ENCODE assay signal across 1 cellular context in the genomic region with DNA sequence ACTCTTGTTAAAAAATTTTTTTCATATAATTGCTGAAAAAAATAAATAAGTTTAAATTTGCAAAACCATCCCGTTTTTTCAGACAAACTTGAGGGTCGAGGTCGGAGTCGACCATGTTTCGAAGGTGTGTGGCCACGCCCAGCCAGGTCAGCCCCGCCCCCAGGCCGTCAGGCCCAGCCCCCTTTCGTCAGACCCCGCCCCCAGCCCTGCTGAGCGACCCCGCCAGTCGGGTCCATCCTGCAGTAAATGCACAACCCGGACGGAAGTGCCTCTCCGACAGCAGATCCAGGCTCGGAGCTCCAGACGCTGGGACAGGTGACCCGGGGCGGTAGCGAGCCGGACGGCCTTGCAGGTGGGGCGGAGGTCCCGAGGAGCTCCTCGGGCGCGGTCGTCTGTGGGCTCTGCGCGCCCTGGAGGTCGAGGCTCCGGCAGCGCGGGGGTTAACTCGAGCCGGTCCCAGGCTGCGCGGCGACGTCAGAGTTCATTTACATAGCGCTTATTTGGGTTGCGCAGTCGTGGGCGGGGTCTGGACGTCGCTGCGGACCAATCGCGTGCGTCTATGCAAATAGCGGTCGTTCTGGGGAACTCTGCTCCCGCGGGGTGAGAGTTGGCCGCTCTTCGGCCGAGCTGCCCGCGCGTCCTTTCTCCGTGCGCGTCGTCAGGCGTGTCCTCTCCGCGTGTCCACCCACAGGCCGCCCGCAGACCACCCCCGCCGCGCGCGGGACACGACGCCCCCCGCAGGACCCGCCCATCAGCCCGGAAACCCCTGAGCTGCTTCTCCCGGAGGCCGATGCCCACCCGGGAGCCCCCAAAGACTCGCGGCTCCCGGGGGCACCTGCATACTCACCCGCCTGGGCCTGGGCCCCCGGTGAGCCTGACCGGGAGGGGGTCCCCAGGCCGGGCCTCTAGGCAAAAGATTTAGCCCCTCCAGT.
TF ChIP-seq lines count a peak whose summit lies in the region.

A gene with protein sequence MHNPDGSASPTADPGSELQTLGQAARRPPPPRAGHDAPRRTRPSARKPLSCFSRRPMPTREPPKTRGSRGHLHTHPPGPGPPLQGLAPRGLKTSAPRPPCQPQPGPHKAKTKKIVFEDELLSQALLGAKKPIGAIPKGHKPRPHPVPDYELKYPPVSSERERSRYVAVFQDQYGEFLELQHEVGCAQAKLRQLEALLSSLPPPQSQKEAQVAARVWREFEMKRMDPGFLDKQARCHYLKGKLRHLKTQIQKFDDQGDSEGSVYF (plus strand): TSS at position 225 of the 932 bp plus-strand sequence. CDS start 22 bp downstream, at position 247.

TF ChIP-seq in HepG2, 621 proteins besides CTCF, POLR2A, EP300 and RAD21 (continued from another document and continues in another):
- TF ChIP-seq, protein P1, sequence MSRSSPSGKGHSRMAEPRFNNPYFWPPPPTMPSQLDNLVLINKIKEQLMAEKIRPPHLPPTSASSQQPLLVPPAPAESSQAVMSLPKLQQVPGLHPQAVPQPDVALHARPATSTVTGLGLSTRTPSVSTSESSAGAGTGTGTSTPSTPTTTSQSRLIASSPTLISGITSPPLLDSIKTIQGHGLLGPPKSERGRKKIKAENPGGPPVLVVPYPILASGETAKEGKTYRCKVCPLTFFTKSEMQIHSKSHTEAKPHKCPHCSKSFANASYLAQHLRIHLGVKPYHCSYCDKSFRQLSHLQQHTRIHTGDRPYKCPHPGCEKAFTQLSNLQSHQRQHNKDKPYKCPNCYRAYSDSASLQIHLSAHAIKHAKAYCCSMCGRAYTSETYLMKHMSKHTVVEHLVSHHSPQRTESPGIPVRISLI (CRISPR knock-in tag; IDR thresholded peaks at IDR 0.05; ENCODE audit: borderline replicate concordance): no peak
- TF ChIP-seq NFATC3 (CRISPR knock-in tag; IDR thresholded peaks at IDR 0.05): no peak
- TF ChIP-seq CCAR2 (optimal IDR thresholded peaks at IDR 0.05; ENCODE audit: low read depth, low read length): no peak
- TF ChIP-seq NR2F2 (IDR thresholded peaks at IDR 0.05; ENCODE audit: borderline replicate concordance, low read depth): peak; percentile 20; the same call in 1 of the 2 replicates
- no peak for TF ChIP-seq PAX8 (CRISPR knock-in tag; IDR thresholded peaks at IDR 0.05; ENCODE audit: borderline replicate concordance)
- TF ChIP-seq ZFP41 (CRISPR knock-in tag; IDR thresholded peaks at IDR 0.05; ENCODE audit: borderline replicate concordance): no peak
- TF ChIP-seq, protein P2, sequence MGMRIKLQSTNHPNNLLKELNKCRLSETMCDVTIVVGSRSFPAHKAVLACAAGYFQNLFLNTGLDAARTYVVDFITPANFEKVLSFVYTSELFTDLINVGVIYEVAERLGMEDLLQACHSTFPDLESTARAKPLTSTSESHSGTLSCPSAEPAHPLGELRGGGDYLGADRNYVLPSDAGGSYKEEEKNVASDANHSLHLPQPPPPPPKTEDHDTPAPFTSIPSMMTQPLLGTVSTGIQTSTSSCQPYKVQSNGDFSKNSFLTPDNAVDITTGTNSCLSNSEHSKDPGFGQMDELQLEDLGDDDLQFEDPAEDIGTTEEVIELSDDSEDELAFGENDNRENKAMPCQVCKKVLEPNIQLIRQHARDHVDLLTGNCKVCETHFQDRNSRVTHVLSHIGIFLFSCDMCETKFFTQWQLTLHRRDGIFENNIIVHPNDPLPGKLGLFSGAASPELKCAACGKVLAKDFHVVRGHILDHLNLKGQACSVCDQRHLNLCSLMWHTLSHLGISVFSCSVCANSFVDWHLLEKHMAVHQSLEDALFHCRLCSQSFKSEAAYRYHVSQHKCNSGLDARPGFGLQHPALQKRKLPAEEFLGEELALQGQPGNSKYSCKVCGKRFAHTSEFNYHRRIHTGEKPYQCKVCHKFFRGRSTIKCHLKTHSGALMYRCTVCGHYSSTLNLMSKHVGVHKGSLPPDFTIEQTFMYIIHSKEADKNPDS (CRISPR knock-in tag; IDR thresholded peaks at IDR 0.05): no peak
- TF ChIP-seq NPAS2 (CRISPR knock-in tag; IDR thresholded peaks at IDR 0.05; ENCODE audit: borderline replicate concordance): 0 out of 2 replicates have a peak, but pooled peaks have one; percentile 55
- 0 out of 2 replicates have a peak, but pooled peaks have one; percentile 13 for TF ChIP-seq ZSCAN25 (CRISPR knock-in tag; IDR thresholded peaks at IDR 0.05)
- no peak for TF ChIP-seq RFX1 (IDR thresholded peaks at IDR 0.05)
- TF ChIP-seq ZNF577 (CRISPR knock-in tag; IDR thresholded peaks at IDR 0.05; ENCODE audit: borderline replicate concordance, low read depth): no peak
- peak; percentile 49; the same call in 1 of the 2 replicates for TF ChIP-seq GFI1 (CRISPR knock-in tag; IDR thresholded peaks at IDR 0.05; ENCODE audit: borderline replicate concordance)
- TF ChIP-seq FOSL1 (CRISPR knock-in tag; IDR thresholded peaks at IDR 0.05; ENCODE audit: borderline replicate concordance): no peak
- peak; percentile 66 for TF ChIP-seq KDM2A (CRISPR knock-in tag; IDR thresholded peaks at IDR 0.05; ENCODE audit: borderline replicate concordance, low read depth)
- no peak for TF ChIP-seq ZNF83 (CRISPR knock-in tag; IDR thresholded peaks at IDR 0.05; ENCODE audit: borderline replicate concordance)
- TF ChIP-seq, protein P3, sequence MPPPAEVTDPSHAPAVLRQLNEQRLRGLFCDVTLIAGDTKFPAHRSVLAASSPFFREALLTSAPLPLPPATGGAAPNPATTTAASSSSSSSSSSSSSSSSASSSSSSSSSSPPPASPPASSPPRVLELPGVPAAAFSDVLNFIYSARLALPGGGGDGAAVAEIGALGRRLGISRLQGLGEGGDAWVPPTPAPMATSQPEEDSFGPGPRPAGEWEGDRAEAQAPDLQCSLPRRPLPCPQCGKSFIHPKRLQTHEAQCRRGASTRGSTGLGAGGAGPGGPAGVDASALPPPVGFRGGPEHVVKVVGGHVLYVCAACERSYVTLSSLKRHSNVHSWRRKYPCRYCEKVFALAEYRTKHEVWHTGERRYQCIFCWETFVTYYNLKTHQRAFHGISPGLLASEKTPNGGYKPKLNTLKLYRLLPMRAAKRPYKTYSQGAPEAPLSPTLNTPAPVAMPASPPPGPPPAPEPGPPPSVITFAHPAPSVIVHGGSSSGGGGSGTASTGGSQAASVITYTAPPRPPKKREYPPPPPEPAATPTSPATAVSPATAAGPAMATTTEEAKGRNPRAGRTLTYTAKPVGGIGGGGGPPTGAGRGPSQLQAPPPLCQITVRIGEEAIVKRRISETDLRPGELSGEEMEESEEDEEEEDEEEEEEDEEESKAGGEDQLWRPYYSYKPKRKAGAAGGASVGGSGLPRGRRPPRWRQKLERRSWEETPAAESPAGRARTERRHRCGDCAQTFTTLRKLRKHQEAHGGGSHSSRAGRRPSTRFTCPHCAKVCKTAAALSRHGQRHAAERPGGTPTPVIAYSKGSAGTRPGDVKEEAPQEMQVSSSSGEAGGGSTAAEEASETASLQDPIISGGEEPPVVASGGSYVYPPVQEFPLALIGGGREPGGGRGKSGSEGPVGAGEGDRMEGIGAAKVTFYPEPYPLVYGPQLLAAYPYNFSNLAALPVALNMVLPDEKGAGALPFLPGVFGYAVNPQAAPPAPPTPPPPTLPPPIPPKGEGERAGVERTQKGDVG (CRISPR knock-in tag; IDR thresholded peaks at IDR 0.05; ENCODE audit: borderline replicate concordance): no peak
- peak; percentile 59 for TF ChIP-seq ERF (CRISPR knock-in tag; IDR thresholded peaks at IDR 0.05)
- TF ChIP-seq ZNF816 (CRISPR knock-in tag; IDR thresholded peaks at IDR 0.05; ENCODE audit: borderline replicate concordance): peak; percentile 88
- peak; percentile 46; the same call in 1 of the 2 replicates for TF ChIP-seq ESRRA (CRISPR knock-in tag; IDR thresholded peaks at IDR 0.05; ENCODE audit: low read depth)
- TF ChIP-seq DMAP1 (CRISPR knock-in tag; IDR thresholded peaks at IDR 0.05): peak; percentile 33; the same call in 1 of the 2 replicates
- no peak for TF ChIP-seq SYNCRIP (IDR thresholded peaks at IDR 0.05; ENCODE audit: insufficient read depth, low read depth, low read length)
- TF ChIP-seq, protein P4, sequence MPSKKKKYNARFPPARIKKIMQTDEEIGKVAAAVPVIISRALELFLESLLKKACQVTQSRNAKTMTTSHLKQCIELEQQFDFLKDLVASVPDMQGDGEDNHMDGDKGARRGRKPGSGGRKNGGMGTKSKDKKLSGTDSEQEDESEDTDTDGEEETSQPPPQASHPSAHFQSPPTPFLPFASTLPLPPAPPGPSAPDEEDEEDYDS (CRISPR knock-in tag; IDR thresholded peaks at IDR 0.05): peak; percentile 86
- TF ChIP-seq U2AF2 (IDR thresholded peaks at IDR 0.05; ENCODE audit: low read depth, low read length): no peak
- no peak for TF ChIP-seq ISX (CRISPR knock-in tag; conservative IDR thresholded peaks at IDR 0.05)
- TF ChIP-seq ATF1 (CRISPR knock-in tag; IDR thresholded peaks at IDR 0.05): peak; percentile 79
- no peak; the same call in 1 of the 2 replicates for TF ChIP-seq ZNF7 (CRISPR knock-in tag; IDR thresholded peaks at IDR 0.05)
- 0 out of 2 replicates have a peak, but pooled peaks have one; percentile 61 for TF ChIP-seq ZNF570 (CRISPR knock-in tag; IDR thresholded peaks at IDR 0.05; ENCODE audit: borderline replicate concordance)
- peak; percentile 77 for TF ChIP-seq SRF (IDR thresholded peaks at IDR 0.05; ENCODE audit: low read depth, low read length)
- TF ChIP-seq AHR (CRISPR knock-in tag; IDR thresholded peaks at IDR 0.05): no peak; the same call in 1 of the 2 replicates
- TF ChIP-seq, protein P5, sequence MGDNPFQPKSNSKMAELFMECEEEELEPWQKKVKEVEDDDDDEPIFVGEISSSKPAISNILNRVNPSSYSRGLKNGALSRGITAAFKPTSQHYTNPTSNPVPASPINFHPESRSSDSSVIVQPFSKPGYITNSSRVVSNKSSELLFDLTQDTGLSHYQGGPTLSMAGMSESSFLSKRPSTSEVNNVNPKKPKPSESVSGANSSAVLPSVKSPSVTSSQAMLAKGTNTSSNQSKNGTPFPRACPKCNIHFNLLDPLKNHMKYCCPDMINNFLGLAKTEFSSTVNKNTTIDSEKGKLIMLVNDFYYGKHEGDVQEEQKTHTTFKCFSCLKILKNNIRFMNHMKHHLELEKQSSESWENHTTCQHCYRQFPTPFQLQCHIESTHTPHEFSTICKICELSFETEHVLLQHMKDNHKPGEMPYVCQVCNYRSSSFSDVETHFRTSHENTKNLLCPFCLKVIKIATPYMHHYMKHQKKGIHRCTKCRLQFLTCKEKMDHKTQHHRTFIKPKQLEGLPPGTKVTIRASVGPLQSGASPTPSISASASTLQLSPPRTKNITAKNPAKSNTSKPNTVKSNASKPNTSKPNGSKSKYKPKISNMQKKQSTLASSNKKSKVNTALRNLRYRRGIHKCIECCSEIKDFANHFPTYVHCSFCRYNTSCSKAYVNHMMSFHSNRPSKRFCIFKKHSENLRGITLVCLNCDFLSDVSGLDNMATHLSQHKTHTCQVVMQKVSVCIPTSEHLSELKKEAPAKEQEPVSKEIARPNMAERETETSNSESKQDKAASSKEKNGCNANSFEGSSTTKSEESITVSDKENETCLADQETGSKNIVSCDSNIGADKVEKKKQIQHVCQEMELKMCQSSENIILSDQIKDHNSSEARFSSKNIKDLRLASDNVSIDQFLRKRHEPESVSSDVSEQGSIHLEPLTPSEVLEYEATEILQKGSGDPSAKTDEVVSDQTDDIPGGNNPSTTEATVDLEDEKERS (CRISPR knock-in tag; IDR thresholded peaks at IDR 0.05): peak; percentile 54; the same call in 1 of the 2 replicates
- no peak for TF ChIP-seq ZNF253 (CRISPR knock-in tag; IDR thresholded peaks at IDR 0.05; ENCODE audit: borderline replicate concordance)
- no peak; the same call in 1 of the 2 replicates for TF ChIP-seq TP53 (CRISPR knock-in tag; conservative IDR thresholded peaks at IDR 0.05)
- no peak for TF ChIP-seq DPF2 (CRISPR knock-in tag; IDR thresholded peaks at IDR 0.05; ENCODE audit: borderline replicate concordance, low read depth)
- TF ChIP-seq ZNF567 (CRISPR knock-in tag; IDR thresholded peaks at IDR 0.05; ENCODE audit: borderline replicate concordance): 0 out of 2 replicates have a peak, but pooled peaks have one; percentile 52
- TF ChIP-seq HNF4G (IDR thresholded peaks at IDR 0.05; ENCODE audit: borderline replicate concordance, low read depth, low read length): peak; percentile 50; the same call in 1 of the 2 replicates
- TF ChIP-seq HNF4G (CRISPR knock-in tag; IDR thresholded peaks at IDR 0.05; ENCODE audit: borderline replicate concordance, low read depth): no peak; the same call in 1 of the 2 replicates
- no peak for TF ChIP-seq FLYWCH1 (CRISPR knock-in tag; IDR thresholded peaks at IDR 0.05)
- no peak for TF ChIP-seq MBNL3 (CRISPR knock-in tag; conservative IDR thresholded peaks at IDR 0.05)
- TF ChIP-seq ZNF776 (CRISPR knock-in tag; IDR thresholded peaks at IDR 0.05): peak; percentile 93
- TF ChIP-seq, protein P6, sequence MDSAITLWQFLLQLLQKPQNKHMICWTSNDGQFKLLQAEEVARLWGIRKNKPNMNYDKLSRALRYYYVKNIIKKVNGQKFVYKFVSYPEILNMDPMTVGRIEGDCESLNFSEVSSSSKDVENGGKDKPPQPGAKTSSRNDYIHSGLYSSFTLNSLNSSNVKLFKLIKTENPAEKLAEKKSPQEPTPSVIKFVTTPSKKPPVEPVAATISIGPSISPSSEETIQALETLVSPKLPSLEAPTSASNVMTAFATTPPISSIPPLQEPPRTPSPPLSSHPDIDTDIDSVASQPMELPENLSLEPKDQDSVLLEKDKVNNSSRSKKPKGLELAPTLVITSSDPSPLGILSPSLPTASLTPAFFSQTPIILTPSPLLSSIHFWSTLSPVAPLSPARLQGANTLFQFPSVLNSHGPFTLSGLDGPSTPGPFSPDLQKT (CRISPR knock-in tag; IDR thresholded peaks at IDR 0.05; ENCODE audit: borderline replicate concordance): no peak
- TF ChIP-seq, protein P7, sequence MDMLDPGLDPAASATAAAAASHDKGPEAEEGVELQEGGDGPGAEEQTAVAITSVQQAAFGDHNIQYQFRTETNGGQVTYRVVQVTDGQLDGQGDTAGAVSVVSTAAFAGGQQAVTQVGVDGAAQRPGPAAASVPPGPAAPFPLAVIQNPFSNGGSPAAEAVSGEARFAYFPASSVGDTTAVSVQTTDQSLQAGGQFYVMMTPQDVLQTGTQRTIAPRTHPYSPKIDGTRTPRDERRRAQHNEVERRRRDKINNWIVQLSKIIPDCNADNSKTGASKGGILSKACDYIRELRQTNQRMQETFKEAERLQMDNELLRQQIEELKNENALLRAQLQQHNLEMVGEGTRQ (IDR thresholded peaks at IDR 0.05; ENCODE audit: low read depth, low read length): no peak
- TF ChIP-seq, protein P7 (CRISPR knock-in tag; IDR thresholded peaks at IDR 0.05; ENCODE audit: borderline replicate concordance): no peak; the same call in 1 of the 2 replicates
- TF ChIP-seq ZNF460 (CRISPR knock-in tag; IDR thresholded peaks at IDR 0.05; ENCODE audit: borderline replicate concordance): no peak; the same call in 1 of the 2 replicates
- peak; percentile 88 for TF ChIP-seq ZFX (CRISPR knock-in tag; IDR thresholded peaks at IDR 0.05; ENCODE audit: low read depth)
- no peak for TF ChIP-seq SRSF4 (IDR thresholded peaks at IDR 0.05; ENCODE audit: low read depth, low read length, poor library complexity, severe bottlenecking)
- no peak for TF ChIP-seq NCOA5 (CRISPR knock-in tag; IDR thresholded peaks at IDR 0.05)
- 0 out of 2 replicates have a peak, but pooled peaks have one; percentile 37 for TF ChIP-seq ZSCAN29 (CRISPR knock-in tag; conservative IDR thresholded peaks at IDR 0.05)
